ENCODE assay signal across 9 cellular contexts in genomic region chr12:47356129-47356622, GRCh38.
DNase-seq lines count a peak whose midpoint lies in the region; ATAC-seq and TF ChIP-seq lines count a peak whose summit lies in the region.
"Had no signal": no experiment of that assay in that cellular context is flagged by ENCODE, and none has a peak within 500 bp of the region (broad histone marks: within the 10 kb centered on the region; RNA-seq: fewer than 3 reads in every experiment).

No MANE protein-coding gene starts in this region.

- CTCF ChIA-PET in activated naive CD4-positive, alpha-beta T cell treated with anti-CD3 and anti-CD28 coated beads for 36 hours (lab: Charles Lee): interaction anchor here (0.7 to 4.6 kb wide), 8 partner anchors 22 to 324 kb away, joined by 3 to 40 read pairs (median 4); no protein-coding TSS in a partner anchor

- H3K9me3 ChIP-seq in left ventricle myocardium inferior (replicated peaks): peaks cover 4% of the 10 kb centered on the region
- H3K9me3 ChIP-seq: SJSA1 had no signal

- no peak overlapping the region for H3K4me3 ChIP-seq in left ventricle myocardium inferior
- H3K4me3 ChIP-seq: SJSA1 had no signal

- no peak overlapping the region for H3K27ac ChIP-seq in left ventricle myocardium inferior (replicated peaks)
- H3K27ac ChIP-seq: SJSA1 had no signal

- peak overlapping the region; percentile 64 for H3K4me3 Mint-ChIP-seq in activated naive CD4-positive, alpha-beta T cell treated with anti-CD3 and anti-CD28 coated beads for 36 hours
- peak overlapping the region; percentile 36 for H3K4me3 Mint-ChIP-seq in stimulated activated effector memory CD8-positive, alpha-beta T cell treated with anti-CD3 and anti-CD28 coated beads, Interleukin-12 subunit alpha, Interleukin-12 subunit beta, amount 100 ng/mL, for 72 hours

- peaks cover 82% of the 10 kb centered on the region for H3K4me1 Mint-ChIP-seq in activated naive CD4-positive, alpha-beta T cell treated with anti-CD3 and anti-CD28 coated beads for 36 hours (ENCODE audit: low read depth)
- peaks cover 65% of the 10 kb centered on the region for H3K4me1 Mint-ChIP-seq in stimulated activated effector memory CD8-positive, alpha-beta T cell treated with anti-CD3 and anti-CD28 coated beads, Interleukin-12 subunit alpha, Interleukin-12 subunit beta, amount 100 ng/mL, for 72 hours

- peaks cover 34% of the 10 kb centered on the region for H3K36me3 Mint-ChIP-seq in activated naive CD4-positive, alpha-beta T cell treated with anti-CD3 and anti-CD28 coated beads for 36 hours (ENCODE audit: low read depth)
- H3K36me3 Mint-ChIP-seq in stimulated activated effector memory CD8-positive, alpha-beta T cell treated with anti-CD3 and anti-CD28 coated beads, Interleukin-12 subunit alpha, Interleukin-12 subunit beta, amount 100 ng/mL, for 72 hours: peaks cover 25% of the 10 kb centered on the region

- no peaks in the 10 kb centered on the region for H3K27me3 Mint-ChIP-seq in activated naive CD4-positive, alpha-beta T cell treated with anti-CD3 and anti-CD28 coated beads for 36 hours (ENCODE audit: low read depth)

- H3K36me3 ChIP-seq in left ventricle myocardium inferior: no peaks in the 10 kb centered on the region
- H3K36me3 ChIP-seq: SJSA1 had no signal

- H3K9me3 Mint-ChIP-seq in activated naive CD4-positive, alpha-beta T cell treated with anti-CD3 and anti-CD28 coated beads for 36 hours: peaks cover 10% of the 10 kb centered on the region
- H3K9me3 Mint-ChIP-seq in stimulated activated effector memory CD8-positive, alpha-beta T cell treated with anti-CD3 and anti-CD28 coated beads, Interleukin-12 subunit alpha, Interleukin-12 subunit beta, amount 100 ng/mL, for 72 hours: peaks cover 14% of the 10 kb centered on the region

- peaks cover 5% of the 10 kb centered on the region for H3K4me1 ChIP-seq in left ventricle myocardium inferior

- intact Hi-C loops in left ventricle myocardium superior (cut with micrococcal nuclease): no loop called here
- intact Hi-C loops in left ventricle myocardium inferior (cut with micrococcal nuclease): no loop called here
- intact Hi-C loops in activated naive CD4-positive, alpha-beta T cell treated with anti-CD3 and anti-CD28 coated beads for 36 hours (cut with micrococcal nuclease): loop anchor here (1.0 to 10.0 kb wide), 11 partner anchors 38 to 1631 kb away; partner anchors contain the start of gene ARID2

- no peaks in the 10 kb centered on the region for H3K27me3 ChIP-seq in left ventricle myocardium inferior (ENCODE audit: low read depth)
- H3K27me3 ChIP-seq: SJSA1 had no signal

- H3K27ac Mint-ChIP-seq in activated naive CD4-positive, alpha-beta T cell treated with anti-CD3 and anti-CD28 coated beads for 36 hours: peak overlapping the region; percentile 100
- peak overlapping the region; percentile 88 for H3K27ac Mint-ChIP-seq in stimulated activated effector memory CD8-positive, alpha-beta T cell treated with anti-CD3 and anti-CD28 coated beads, Interleukin-12 subunit alpha, Interleukin-12 subunit beta, amount 100 ng/mL, for 72 hours

- DNase-seq in left ventricle myocardium superior: no peak
- no peak for DNase-seq in left ventricle myocardium inferior
- peak; percentile 72 for DNase-seq in activated naive CD4-positive, alpha-beta T cell treated with anti-CD3 and anti-CD28 coated beads for 36 hours
- DNase-seq in stimulated activated effector memory CD8-positive, alpha-beta T cell treated with anti-CD3 and anti-CD28 coated beads, Interleukin-12 subunit alpha, Interleukin-12 subunit beta, amount 100 ng/mL, for 72 hours (ENCODE audit: low spot score in 2 of 2): peak in 1 of 2 donors; percentile 68
- DNase-seq in SW 1271 (lab: John Stamatoyannopoulos, UW): no peak
- no peak for DNase-seq in NCI-H187 treated with DMSO at 0.1 percent for 48 hours (lab: John Stamatoyannopoulos, UW)
- no peak for DNase-seq in NCI-H446 treated with DMSO at 0.1 percent for 48 hours (lab: John Stamatoyannopoulos, UW)

- TF ChIP-seq CTCF in left ventricle myocardium inferior (IDR thresholded peaks at IDR 0.05; ENCODE audit: borderline replicate concordance): no peak

- peak; percentile 28 for ATAC-seq in left ventricle myocardium superior
- peak; percentile 79 for ATAC-seq in HG03135 (IDR thresholded peaks at IDR 0.05; ENCODE audit: unreplicated experiment)
- ATAC-seq in stimulated activated effector memory CD8-positive, alpha-beta T cell treated with anti-CD3 and anti-CD28 coated beads, Interleukin-12 subunit alpha, Interleukin-12 subunit beta, amount 100 ng/mL, for 72 hours: peak; percentile 85

Comparison
In these comparisons a context has a peak if more than half of its experiments do, and no peak if none do; other contexts are left out.
1. ATAC-seq: peak in every context shown above with its lines; median percentile 85 in stimulated activated effector memory CD8-positive, alpha-beta T cell treated with anti-CD3 and anti-CD28 coated beads, Interleukin-12 subunit alpha, Interleukin-12 subunit beta, amount 100 ng/mL, for 72 hours; 79 in HG03135; 28 in left ventricle myocardium superior.